8 cellular contexts compared by ENCODE assay signal in genomic region chr11:67288198-67288451, GRCh38. TPM values are rescaled to one million over a fixed set of nuclear protein-coding genes. Genes with fewer than 3 reads are reported as not detected.
DNase-seq lines count a peak whose midpoint lies in the region; ATAC-seq, FAIRE-seq and TF ChIP-seq lines count a peak whose summit lies in the region.

No MANE protein-coding gene starts in this region.

- intact Hi-C loops in PC-9 (cut with micrococcal nuclease; ENCODE audit: unreplicated experiment) (loop anchor here (1.0 to 2.0 kb wide), 3 partner anchors 15 to 29 kb away; partner anchors contain the start of gene SSH3), esophagus muscularis mucosa (cut with DNase I) (no loop called here)

- DNase-seq in GM12865 (ENCODE audit: low read depth) (no peak), PC-9 (no peak), esophagus muscularis mucosa (ENCODE audit: extremely low spot score) (no peak), NCI-H187 (lab: John Stamatoyannopoulos, UW) (no peak), urothelium cell line (ENCODE audit: low spot score) (no peak), ecto neural progenitor cell (ENCODE audit: low spot score) (no peak)

- H4K20me1 ChIP-seq in PC-9 (ENCODE audit: insufficient read depth): no peaks in the 10 kb centered on the region

- H3K79me2 ChIP-seq in PC-9 (ENCODE audit: low read depth): peaks cover 29% of the 10 kb centered on the region

- TF ChIP-seq POLR2A in esophagus muscularis mucosa (IDR thresholded peaks at IDR 0.05; ENCODE audit: low read depth): no peak

- peak overlapping the region; percentile 84 for H3K4me2 ChIP-seq in PC-9

- H3K27me3 ChIP-seq in PC-9 (ENCODE audit: insufficient read depth, low read depth) (no peaks in the 10 kb centered on the region), esophagus muscularis mucosa (no peaks in the 10 kb centered on the region), rectal smooth muscle tissue (ENCODE audit: control insufficient read depth, insufficient read depth, low read length) (no peaks in the 10 kb centered on the region)

- peak overlapping the region; percentile 89 for H2AFZ ChIP-seq in PC-9

- H3K4me3 ChIP-seq in GM12865 (ENCODE audit: low read depth, low read length) (peak overlapping the region; percentile 97), PC-9 (peak overlapping the region; percentile 98), esophagus muscularis mucosa (peak overlapping the region; percentile 66 to 97 (median 74)), rectal smooth muscle tissue (ENCODE audit: low read length) (peak overlapping the region; percentile 73)

- no TSS peak for BruUV-seq in PC-9 (replicated peaks; lab: Mats Ljungman, UMichigan)

- WGBS in esophagus muscularis mucosa: 14% methylated on average over 4 of the region's 4 CpGs

- TF ChIP-seq CTCF in GM12865 (IDR thresholded peaks at IDR 0.05; ENCODE audit: insufficient read depth, low read depth, low read length, missing control alignments) (no peak), PC-9 (conservative IDR thresholded peaks at IDR 0.05) (no peak), esophagus muscularis mucosa (IDR thresholded peaks at IDR 0.05) (no peak)

- H3K36me3 ChIP-seq in PC-9 (ENCODE audit: low read depth) (0 out of 2 replicates have a peak, but pooled peaks cover 13% of the 10 kb centered on the region), esophagus muscularis mucosa (peaks cover 26 to 63% (median 54%) of the 10 kb centered on the region in 4 donors), rectal smooth muscle tissue (ENCODE audit: control insufficient read depth, insufficient read depth, low read length) (peaks cover 27% of the 10 kb centered on the region)

- H3K27ac ChIP-seq in PC-9: peak overlapping the region; percentile 83
- H3K27ac ChIP-seq in esophagus muscularis mucosa (replicated peaks in 1 of 4): peak overlapping the region; percentile 88 to 98 (median 93)
- H3K27ac ChIP-seq in rectal smooth muscle tissue (ENCODE audit: low read depth, low read length): peak overlapping the region; percentile 94

- no peak for TF ChIP-seq EP300 in esophagus muscularis mucosa (IDR thresholded peaks at IDR 0.05)

- POLR2A ChIA-PET in PC-9 (lab: Charles Lee; ENCODE audit: unreplicated experiment): interaction anchor here (0.6 to 1.0 kb wide), 6 partner anchors 15 to 232 kb away, joined by 3 to 10 read pairs (median 5); partner anchors contain the start of gene SSH3

- peaks cover 45% of the 10 kb centered on the region for H3F3A ChIP-seq in PC-9 (ENCODE audit: insufficient read depth, low read depth)

- H3K9me2 ChIP-seq in PC-9 (ENCODE audit: insufficient read depth): no peaks in the 10 kb centered on the region

- H3K9ac ChIP-seq in rectal smooth muscle tissue (ENCODE audit: low read length): peak overlapping the region; percentile 61

- CTCF ChIA-PET in PC-9 (lab: Charles Lee): interaction anchor here (0.5 to 0.7 kb wide), 2 partner anchors 21 to 94 kb away, joined by 3 read pairs; no protein-coding TSS in a partner anchor

- no peak for FAIRE-seq in urothelium cell line (lab: Jason Lieb, UNC)

- H3K4me1 ChIP-seq in PC-9 (replicated peaks; ENCODE audit: insufficient read depth) (peaks cover 43% of the 10 kb centered on the region), esophagus muscularis mucosa (peaks cover 36 to 81% (median 67%) of the 10 kb centered on the region in 4 donors), rectal smooth muscle tissue (ENCODE audit: control insufficient read depth, insufficient read depth, low read length) (peaks cover 18% of the 10 kb centered on the region)

- ATAC-seq in GM21515 (IDR thresholded peaks at IDR 0.05; ENCODE audit: unreplicated experiment): no peak

- H3K9me3 ChIP-seq in PC-9 (ENCODE audit: insufficient read depth, low read depth) (no peaks in the 10 kb centered on the region), esophagus muscularis mucosa (no peaks in the 10 kb centered on the region)

RNA-seq across cellular contexts. Expression of gene ANKRD13D, which starts 1.0 kb away (rescaled TPM):
- total RNA-seq in PC-9 (2021): 79.6 and 93.2 TPM in 2 replicates
- 10 to 100 TPM; 27.7 to 53.0 (median 39.5) TPM for total RNA-seq in esophagus muscularis mucosa

RNA-seq across cellular contexts. Expression of gene SSH3, which starts 15.2 kb away (rescaled TPM):
- 97.8 and 124 TPM in 2 replicates for total RNA-seq in PC-9 (2021)
- 10 to 100 TPM; 28.2 to 51.5 (median 44.0) TPM for total RNA-seq in esophagus muscularis mucosa

RNA-seq across cellular contexts. Expression of gene GRK2, which starts 21.9 kb away (rescaled TPM):
- 76.7 and 102 TPM in 2 replicates for total RNA-seq in PC-9 (2021)
- total RNA-seq in esophagus muscularis mucosa: 10 to 100 TPM; 46.9 to 68.8 (median 59.5) TPM
